8 cellular contexts compared by ENCODE assay signal in genomic region chr1:230067441-230067870, GRCh38. TPM values are rescaled to one million over a fixed set of nuclear protein-coding genes. Genes with fewer than 3 reads are reported as not detected.
A peak's percentile ranks its signal among the peaks of the same experiment; 100 is the strongest.
DNase-seq lines count a peak whose midpoint lies in the region; ATAC-seq, FAIRE-seq and TF ChIP-seq lines count a peak whose summit lies in the region.

No MANE protein-coding gene starts in this region.

- no peak for FAIRE-seq in D721Med (lab: Jason Lieb, UNC)

- peak overlapping the region; percentile 97 for H3K4me2 ChIP-seq in OCI-LY3 (ENCODE audit: low read length)

- peaks cover 51% of the 10 kb centered on the region for H3K79me2 ChIP-seq in OCI-LY3 (ENCODE audit: low read length)

- no peak for TF ChIP-seq CTCF in HFF-Myc (IDR thresholded peaks at IDR 0.05; ENCODE audit: low read depth, low read length, missing control alignments)
- no peak for TF ChIP-seq CTCF in OCI-LY3 (IDR thresholded peaks at IDR 0.05; ENCODE audit: low read depth, low read length)
- TF ChIP-seq CTCF in cardiac fibroblast (IDR thresholded peaks at IDR 0.05; ENCODE audit: low read depth, low read length) = no peak
- no peak for TF ChIP-seq CTCF in D721Med (IDR thresholded peaks at IDR 0.05; ENCODE audit: insufficient read depth, missing control alignments)

- H3K36me3 ChIP-seq in OCI-LY3 (replicated peaks; ENCODE audit: low read depth, low read length) = no peaks in the 10 kb centered on the region

- peak overlapping the region; percentile 0; the same call in 1 of the 2 replicates for H2AFZ ChIP-seq in OCI-LY3 (ENCODE audit: low read depth, low read length)

- peaks cover 19% of the 10 kb centered on the region for H3K4me1 ChIP-seq in OCI-LY3 (ENCODE audit: low read length)

- intact Hi-C loops in left colon (cut with DNase I, micrococcal nuclease) = no loop called here

- H4K20me1 ChIP-seq in OCI-LY3 (ENCODE audit: insufficient read depth, low read length) = peaks cover 43% of the 10 kb centered on the region

- peak overlapping the region; percentile 86 for H3K4me3 Mint-ChIP-seq in T-helper 1 cell treated with Interleukin-12 subunit alpha and Interleukin-12 subunit beta and Interleukin-4 antibody, amounts not matched to agents 30 μg/mL and 1 μg/mL, for 36 hours

- H3K9me3 ChIP-seq in OCI-LY3 (ENCODE audit: insufficient read depth, low read length) = peaks cover 3% of the 10 kb centered on the region

- peaks cover 37% of the 10 kb centered on the region for H3K4me1 Mint-ChIP-seq in T-helper 1 cell treated with Interleukin-12 subunit alpha and Interleukin-12 subunit beta and Interleukin-4 antibody, amounts not matched to agents 30 μg/mL and 1 μg/mL, for 36 hours (ENCODE audit: low read depth)

- peaks cover 7% of the 10 kb centered on the region for H3K9me3 Mint-ChIP-seq in T-helper 1 cell treated with Interleukin-12 subunit alpha and Interleukin-12 subunit beta and Interleukin-4 antibody, amounts not matched to agents 30 μg/mL and 1 μg/mL, for 36 hours

- peak overlapping the region; percentile 29 for H3K27ac ChIP-seq in OCI-LY3 (ENCODE audit: low read length)

- H3K27ac Mint-ChIP-seq in T-helper 1 cell treated with Interleukin-12 subunit alpha and Interleukin-12 subunit beta and Interleukin-4 antibody, amounts not matched to agents 30 μg/mL and 1 μg/mL, for 36 hours = peak overlapping the region; percentile 85

- H3K4me3 ChIP-seq in HFF-Myc (replicated peaks; ENCODE audit: low read depth, low read length) = peak overlapping the region; percentile 80
- peak overlapping the region; percentile 87 for H3K4me3 ChIP-seq in OCI-LY3 (ENCODE audit: low read length)
- H3K4me3 ChIP-seq in cardiac fibroblast (replicated peaks in 1 of 2; ENCODE audit: low read depth in 2 of 2, low read length in 2 of 2) = peak overlapping the region; percentile 72 to 87

- H3K9ac ChIP-seq in OCI-LY3 (ENCODE audit: low read length) = peak overlapping the region; percentile 85

- peaks cover 2% of the 10 kb centered on the region; the same call in 1 of the 2 replicates for H3K27me3 ChIP-seq in OCI-LY3 (ENCODE audit: low read depth, low read length)

- peaks cover 13% of the 10 kb centered on the region for H3K36me3 Mint-ChIP-seq in T-helper 1 cell treated with Interleukin-12 subunit alpha and Interleukin-12 subunit beta and Interleukin-4 antibody, amounts not matched to agents 30 μg/mL and 1 μg/mL, for 36 hours (ENCODE audit: low read depth)

- ATAC-seq in left colon = peak; percentile 24

- H3K27me3 Mint-ChIP-seq in T-helper 1 cell treated with Interleukin-12 subunit alpha and Interleukin-12 subunit beta and Interleukin-4 antibody, amounts not matched to agents 30 μg/mL and 1 μg/mL, for 36 hours (ENCODE audit: low read depth) = peaks cover 5% of the 10 kb centered on the region

- DNase-seq in T-helper 1 cell = no peak
- DNase-seq in HFF-Myc (ENCODE audit: extremely low read depth, low read depth) = no peak
- DNase-seq in cardiac fibroblast (ENCODE audit: low read depth in 2 of 2) = peak; percentile 51 to 59
- DNase-seq in left colon = peak; percentile 43 to 51
- peak; percentile 7 for DNase-seq in stimulated activated CD8-positive, alpha-beta memory T cell treated with anti-CD3 and anti-CD28 coated beads, Interleukin-15, amount 100 ng/mL, for 24 hours (ENCODE audit: low read depth)
- no peak for DNase-seq in D721Med (ENCODE audit: insufficient read length, low spot score)

RNA-seq across cellular contexts. Expression of gene GALNT2, which starts 0.4 kb away (rescaled TPM):
- total RNA-seq in left colon = 10 to 100 TPM; 56.8 to 63.2 TPM

Comparison
In these comparisons a context has a peak if more than half of its experiments do, and no peak if none do; other contexts are left out.
1. DNase-seq: peak in cardiac fibroblast (2 of 2), left colon (2 of 2) and stimulated activated CD8-positive, alpha-beta memory T cell treated with anti-CD3 and anti-CD28 coated beads, Interleukin-15, amount 100 ng/mL, for 24 hours (single experiment); none in T-helper 1 cell (0 of 5), HFF-Myc (single experiment) and D721Med (single experiment).
2. Peak in every context shown above with its lines, with median percentiles within 50 percentile points of each other: H3K4me3 ChIP-seq.